Comparison of ENCODE assay signal across 28 cellular contexts in genomic region chr6:17900011-17900410, GRCh38.
"Had no signal": no experiment of that assay in that cellular context is flagged by ENCODE, and none has a peak within 500 bp of the region (broad histone marks: within the 10 kb centered on the region; RNA-seq: fewer than 3 reads in every experiment).

No MANE protein-coding gene starts in this region.

- H3K4me3 Mint-ChIP-seq: activated CD4-positive, alpha-beta memory T cell treated with anti-CD3 and anti-CD28 coated beads, Interleukin-2, amount 10 ng/mL, durations not matched to agents 7 days and 5 days; activated CD4-positive, alpha-beta T cell treated with anti-CD3 and anti-CD28 coated beads, Interleukin-2, amount 10 ng/mL, durations not matched to agents 7 days and 5 days; activated naive CD4-positive, alpha-beta T cell treated with anti-CD3 and anti-CD28 coated beads, Interleukin-2, amount 10 ng/mL, durations not matched to agents 7 days and 5 days; activated naive CD8-positive, alpha-beta T cell treated with anti-CD3 and anti-CD28 coated beads, Interleukin-2, amount 10 ng/mL, durations not matched to agents 7 days and 5 days; activated T-cell treated with anti-CD3 and anti-CD28 coated beads, Interleukin-2, amount 50 U/mL, for 24 hours; activated T-cell treated with anti-CD3 and anti-CD28 coated beads, Interleukin-2, amount 50 U/mL, for 72 hours; central memory CD8-positive, alpha-beta T cell; dendritic cell treated with granulocyte-macrophage colony-stimulating factor and Interleukin-4, amounts not matched to agents 40 ng/mL and 50 ng/mL, for 4 days; endodermal cell had no signal

- H3K4me3 ChIP-seq: coronary artery, dorsolateral prefrontal cortex, esophagus muscularis mucosa, gastroesophageal sphincter had no signal

- DNase-seq: activated CD4-positive, alpha-beta memory T cell treated with anti-CD3 and anti-CD28 coated beads, Interleukin-2, amount 10 ng/mL, durations not matched to agents 7 days and 5 days; activated CD4-positive, alpha-beta T cell treated with anti-CD3 and anti-CD28 coated beads for 1 hour; activated CD4-positive, alpha-beta T cell treated with anti-CD3 and anti-CD28 coated beads for 4 hours; activated CD4-positive, alpha-beta T cell treated with anti-CD3 and anti-CD28 coated beads, Interleukin-2, amount 10 ng/mL, durations not matched to agents 7 days and 5 days; activated CD4-positive, alpha-beta T cell treated with anti-CD3 and anti-CD28 coated beads, Interleukin-2, amount 50 U/mL, for 4 hours; activated CD8-positive, alpha-beta memory T cell treated with anti-CD3 and anti-CD28 coated beads, Interleukin-2, amount 50 U/mL, for 48 hours; activated gamma-delta T cell; activated naive CD4-positive, alpha-beta T cell; activated naive CD4-positive, alpha-beta T cell treated with anti-CD3 and anti-CD28 coated beads, Interleukin-2, amount 10 ng/mL, durations not matched to agents 7 days and 5 days; activated naive CD8-positive, alpha-beta T cell treated with anti-CD3 and anti-CD28 coated beads, Interleukin-2, amount 10 ng/mL, durations not matched to agents 7 days and 5 days; activated T-cell treated with anti-CD3 and anti-CD28 coated beads for 4 hours; activated T-cell treated with anti-CD3 and anti-CD28 coated beads, Interleukin-2, amount 50 U/mL, for 24 hours; activated T-cell treated with anti-CD3 and anti-CD28 coated beads, Interleukin-2, amount 50 U/mL, for 72 hours; amniotic stem cell; anterior cingulate cortex; brain microvascular endothelial cell; dorsolateral prefrontal cortex; effector memory CD4-positive, alpha-beta T cell; endodermal cell; erythroblast; foreskin melanocyte; T-helper 2 cell had no signal

- H3K36me3 ChIP-seq: brain microvascular endothelial cell had no signal

- H3K27me3 Mint-ChIP-seq: dendritic cell treated with granulocyte-macrophage colony-stimulating factor and Interleukin-4, amounts not matched to agents 40 ng/mL and 50 ng/mL, for 4 days had no signal

- H3K27ac Mint-ChIP-seq: activated CD4-positive, alpha-beta memory T cell treated with anti-CD3 and anti-CD28 coated beads, Interleukin-2, amount 10 ng/mL, durations not matched to agents 7 days and 5 days; activated CD4-positive, alpha-beta T cell treated with anti-CD3 and anti-CD28 coated beads, Interleukin-2, amount 10 ng/mL, durations not matched to agents 7 days and 5 days; activated naive CD4-positive, alpha-beta T cell treated with anti-CD3 and anti-CD28 coated beads, Interleukin-2, amount 10 ng/mL, durations not matched to agents 7 days and 5 days; activated naive CD4-positive, alpha-beta T cell treated with anti-CD3 and anti-CD28 coated beads, Interleukin-2, amount 50 U/mL, for 72 hours; activated naive CD8-positive, alpha-beta T cell treated with anti-CD3 and anti-CD28 coated beads, Interleukin-2, amount 10 ng/mL, durations not matched to agents 7 days and 5 days; activated T-cell treated with anti-CD3 and anti-CD28 coated beads, Interleukin-2, amount 50 U/mL, for 24 hours; activated T-cell treated with anti-CD3 and anti-CD28 coated beads, Interleukin-2, amount 50 U/mL, for 72 hours; dendritic cell treated with granulocyte-macrophage colony-stimulating factor and Interleukin-4, amounts not matched to agents 40 ng/mL and 50 ng/mL, for 4 days; endodermal cell had no signal

- H3K27ac ChIP-seq: brain microvascular endothelial cell, coronary artery, esophagus muscularis mucosa, gastroesophageal sphincter had no signal

- H3K36me3 Mint-ChIP-seq: activated naive CD4-positive, alpha-beta T cell treated with anti-CD3 and anti-CD28 coated beads, Interleukin-2, amount 10 ng/mL, durations not matched to agents 7 days and 5 days; activated naive CD8-positive, alpha-beta T cell treated with anti-CD3 and anti-CD28 coated beads, Interleukin-2, amount 10 ng/mL, durations not matched to agents 7 days and 5 days had no signal

- ATAC-seq: activated naive CD4-positive, alpha-beta T cell treated with anti-CD3 and anti-CD28 coated beads, Interleukin-2, amount 50 U/mL, for 72 hours; activated T-cell treated with anti-CD3 and anti-CD28 coated beads, Interleukin-2, amount 50 U/mL, for 72 hours; gastroesophageal sphincter had no signal

- H3K4me1 Mint-ChIP-seq: activated CD4-positive, alpha-beta memory T cell treated with anti-CD3 and anti-CD28 coated beads, Interleukin-2, amount 10 ng/mL, durations not matched to agents 7 days and 5 days; activated CD4-positive, alpha-beta T cell treated with anti-CD3 and anti-CD28 coated beads, Interleukin-2, amount 10 ng/mL, durations not matched to agents 7 days and 5 days; activated naive CD4-positive, alpha-beta T cell treated with anti-CD3 and anti-CD28 coated beads, Interleukin-2, amount 10 ng/mL, durations not matched to agents 7 days and 5 days; activated naive CD8-positive, alpha-beta T cell treated with anti-CD3 and anti-CD28 coated beads, Interleukin-2, amount 10 ng/mL, durations not matched to agents 7 days and 5 days; central memory CD8-positive, alpha-beta T cell had no signal

- H3K27me3 ChIP-seq: brain microvascular endothelial cell, dorsolateral prefrontal cortex, esophagus muscularis mucosa, gastroesophageal sphincter had no signal
